ENCODE assay signal across 8 cellular contexts in the genomic region with DNA sequence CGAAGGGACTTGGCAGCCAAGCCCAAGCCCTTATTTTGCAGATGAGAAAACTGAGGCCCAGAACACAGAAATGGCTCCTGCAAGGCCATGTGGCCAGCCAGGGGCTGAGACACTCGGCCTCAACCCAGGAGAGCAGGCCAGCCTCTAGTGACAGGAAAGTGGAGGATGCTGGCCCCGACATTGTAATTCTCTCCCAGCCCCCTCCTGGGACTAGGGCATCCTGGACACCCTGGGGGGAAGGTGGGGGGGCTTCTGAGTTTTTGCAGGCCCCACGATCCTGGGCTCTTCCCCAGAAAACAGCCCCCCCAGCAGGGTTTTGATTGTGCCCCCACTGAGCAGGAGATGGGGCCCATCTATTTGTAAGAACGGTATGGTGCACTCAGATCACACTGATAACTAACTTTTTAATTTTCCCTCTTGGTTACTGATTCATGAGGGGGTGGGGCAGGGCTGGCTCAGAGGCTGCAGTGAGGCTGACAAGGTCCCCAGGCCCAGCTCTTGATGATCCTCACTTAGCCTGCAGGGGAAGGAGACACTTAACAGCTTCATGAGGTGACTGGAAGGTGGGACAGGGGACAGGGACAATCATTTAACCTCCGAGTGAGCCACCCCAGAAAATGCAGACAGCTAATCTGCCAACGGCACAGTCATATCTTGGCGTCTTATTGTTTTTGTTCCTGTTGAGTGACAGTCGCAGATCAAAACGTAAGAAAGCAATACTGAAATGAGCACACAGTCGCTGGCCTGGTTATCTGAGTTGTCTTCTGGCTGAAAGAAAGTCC. TPM values are rescaled to one million over a fixed set of nuclear protein-coding genes. Genes with fewer than 3 reads are reported as not detected.
DNase-seq lines count a peak whose midpoint lies in the region; ATAC-seq and TF ChIP-seq lines count a peak whose summit lies in the region.

No MANE protein-coding gene starts in this region.

- CTCF ChIA-PET in activated naive CD4-positive, alpha-beta T cell treated with anti-CD3 and anti-CD28 coated beads, Interleukin-2, amount 10 ng/mL, durations not matched to agents 7 days and 5 days (lab: Charles Lee), result interaction anchor here (0.9 kb wide), 1 partner anchor 22 kb away, joined by 3 read pairs; no protein-coding TSS in a partner anchor

- no peaks in the 10 kb centered on the region for H3K9me3 ChIP-seq in mesodermal cell (ENCODE audit: control insufficient read depth, low read length)

- peak overlapping the region; percentile 7 for H3K27ac ChIP-seq in mesodermal cell (ENCODE audit: low read depth, low read length, severe bottlenecking)

- H3K36me3 Mint-ChIP-seq in activated naive CD4-positive, alpha-beta T cell treated with anti-CD3 and anti-CD28 coated beads, Interleukin-2, amount 10 ng/mL, durations not matched to agents 7 days and 5 days, result peaks cover 48% of the 10 kb centered on the region

- H3K4me1 Mint-ChIP-seq in activated naive CD4-positive, alpha-beta T cell treated with anti-CD3 and anti-CD28 coated beads, Interleukin-2, amount 10 ng/mL, durations not matched to agents 7 days and 5 days, result peaks cover 99% of the 10 kb centered on the region

- peaks cover 96% of the 10 kb centered on the region for H3K4me1 ChIP-seq in mesodermal cell (ENCODE audit: control insufficient read depth, insufficient read depth, low read length, poor library complexity, severe bottlenecking)

- no peaks in the 10 kb centered on the region for H3K36me3 ChIP-seq in GM06990 (ENCODE audit: control insufficient read depth, insufficient read depth, low read length)
- peaks cover 88% of the 10 kb centered on the region for H3K36me3 ChIP-seq in mesodermal cell (ENCODE audit: control insufficient read depth, insufficient read depth, low read length)

- H3K4me3 Mint-ChIP-seq in activated naive CD4-positive, alpha-beta T cell treated with anti-CD3 and anti-CD28 coated beads, Interleukin-2, amount 10 ng/mL, durations not matched to agents 7 days and 5 days, result peak overlapping the region; percentile 45

- DNase-seq in GM06990 (ENCODE audit: extremely low read depth, insufficient read length) (peak; percentile 62), superior temporal gyrus (ENCODE audit: extremely low spot score) (no peak), NCI-H1436 (lab: John Stamatoyannopoulos, UW) (no peak), ureter (ENCODE audit: low spot score) (no peak), SIG-M5 treated with dmso at 0.1 percent for 504 hours (lab: John Stamatoyannopoulos, UW; ENCODE audit: unreplicated experiment) (no peak)
- DNase-seq in activated naive CD4-positive, alpha-beta T cell treated with anti-CD3 and anti-CD28 coated beads, Interleukin-2, amount 10 ng/mL, durations not matched to agents 7 days and 5 days, result no peak

- no peaks in the 10 kb centered on the region for H3K27me3 ChIP-seq in GM06990 (replicated peaks; ENCODE audit: control insufficient read depth, insufficient read depth, low read length)

- peak; percentile 38 for ATAC-seq in HG02981 (IDR thresholded peaks at IDR 0.05; ENCODE audit: unreplicated experiment)

- H3K9me3 Mint-ChIP-seq in activated naive CD4-positive, alpha-beta T cell treated with anti-CD3 and anti-CD28 coated beads, Interleukin-2, amount 10 ng/mL, durations not matched to agents 7 days and 5 days, result no peaks in the 10 kb centered on the region

- H3K27ac Mint-ChIP-seq in activated naive CD4-positive, alpha-beta T cell treated with anti-CD3 and anti-CD28 coated beads, Interleukin-2, amount 10 ng/mL, durations not matched to agents 7 days and 5 days, result peak overlapping the region; percentile 79

- H3K4me3 ChIP-seq in GM06990 (replicated peaks; ENCODE audit: low read depth, low read length) (peak overlapping the region; percentile 44), mesodermal cell (ENCODE audit: extremely low read depth, insufficient read depth, low read length, poor library complexity, severe bottlenecking) (no peak overlapping the region)

- no peaks in the 10 kb centered on the region for H3K27me3 Mint-ChIP-seq in activated naive CD4-positive, alpha-beta T cell treated with anti-CD3 and anti-CD28 coated beads, Interleukin-2, amount 10 ng/mL, durations not matched to agents 7 days and 5 days

- WGBS in mesodermal cell (ENCODE audit: insufficient coverage in 2 of 2), 2 experiments, result 63 to 76% methylated on average over 7 to 8 of the region's 11 CpGs

- no peak for TF ChIP-seq CTCF in GM06990 (IDR thresholded peaks at IDR 0.05; ENCODE audit: insufficient read depth, low read length, poor library complexity, severe bottlenecking)

RNA-seq across cellular contexts. Expression of gene SMAD7, which starts 18.9 kb away (rescaled TPM):
- polyA plus RNA-seq in mesodermal cell (2013, experiment 1 of 2), result 45.1 TPM
- 42.8 TPM for polyA plus RNA-seq in mesodermal cell (2013, experiment 2 of 2)
- total RNA-seq in ureter, result 23.2 TPM
